In the genomic region with DNA sequence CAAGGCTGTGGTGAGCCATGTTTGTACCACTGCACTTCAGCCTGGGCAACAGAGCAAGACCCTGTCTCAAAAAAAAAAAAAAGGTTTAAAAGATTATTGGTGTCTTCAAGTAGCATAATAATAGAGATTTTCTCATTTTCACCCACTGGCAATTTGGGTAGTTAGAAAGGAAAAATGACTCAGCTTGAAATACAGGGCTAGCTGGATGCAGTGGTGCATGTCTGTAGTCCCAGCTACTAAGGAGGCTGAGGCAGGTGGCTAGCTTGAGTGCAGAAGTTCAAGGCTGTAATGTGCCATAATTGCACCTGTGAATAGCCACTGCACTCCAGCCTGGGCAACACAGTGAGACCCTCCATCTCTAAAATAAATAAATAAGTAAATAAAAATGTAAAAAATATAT, we compare ENCODE assay signal across 16 cellular contexts.
DNase-seq lines count a peak whose midpoint lies in the region; ATAC-seq and TF ChIP-seq lines count a peak whose summit lies in the region.
"Had no signal": no experiment of that assay in that cellular context is flagged by ENCODE, and none has a peak within 500 bp of the region (broad histone marks: within the 10 kb centered on the region; RNA-seq: fewer than 3 reads in every experiment).

No MANE protein-coding gene starts in this region.

- no peaks in the 10 kb centered on the region for H3K4me1 ChIP-seq in gastrocnemius medialis
- H3K4me1 ChIP-seq: parathyroid adenoma had no signal

- H3K27ac ChIP-seq in RWPE1 (no peak overlapping the region), gastrocnemius medialis (no peak overlapping the region)
- H3K27ac ChIP-seq: hepatocyte, parathyroid adenoma had no signal

- no peak for TF ChIP-seq CTCF in RWPE1 (conservative IDR thresholded peaks at IDR 0.05; ENCODE audit: low read depth)
- no peak for TF ChIP-seq CTCF in gastrocnemius medialis (IDR thresholded peaks at IDR 0.05 in 4 of 5, conservative IDR thresholded peaks at IDR 0.05 in 1 of 5)

- CTCF ChIA-PET in RWPE1 (lab: Yijun Ruan, JAX) = interaction anchor here (0.7 kb wide), 1 partner anchor 30 kb away, joined by 4 read pairs; no protein-coding TSS in a partner anchor

- no peak for DNase-seq in RWPE1 (ENCODE audit: low spot score)
- no peak for DNase-seq in gastrocnemius medialis
- no peak for DNase-seq in stimulated activated naive CD4-positive, alpha-beta T cell treated with Interleukin-2 at 50 U/mL for 16 hours (lab: John Stamatoyannopoulos, UW)
- DNase-seq in GF-D8 (lab: John Stamatoyannopoulos, UW) = no peak
- DNase-seq: DND-41; effector memory CD4-positive, alpha-beta T cell; NCI-H2029; stimulated activated CD4-positive, alpha-beta T cell treated with anti-CD3 and anti-CD28 coated beads, Interleukin-1b, Interleukin-23, amount 100 ng/mL, for 48 hours; stimulated activated naive CD8-positive, alpha-beta T cell treated with anti-CD3 and anti-CD28 coated beads, Interleukin-15, amount 100 ng/mL, for 72 hours; T1000 had no signal

- no peak for TF ChIP-seq POLR2A in gastrocnemius medialis (IDR thresholded peaks at IDR 0.05)

- no peaks in the 10 kb centered on the region for H3K27me3 ChIP-seq in gastrocnemius medialis
- H3K27me3 ChIP-seq: hepatocyte had no signal

- POLR2A ChIA-PET in RWPE1 (lab: Yijun Ruan, JAX; ENCODE audit: low non-redundant PET) = no interaction called here

- no peaks in the 10 kb centered on the region for H3K36me3 ChIP-seq in gastrocnemius medialis

- in situ Hi-C loops in gastrocnemius medialis (cut with MboI; ENCODE audit: low sequenced_read_pairs in 4 of 4) = no loop called here

- H3K4me3 ChIP-seq in gastrocnemius medialis = no peak overlapping the region
- H3K4me3 ChIP-seq: hepatocyte had no signal

- no peaks in the 10 kb centered on the region for H3K9me3 ChIP-seq in gastrocnemius medialis

- intact Hi-C loops in gastrocnemius medialis (cut with DNase I; ENCODE audit: low total_unique reads) = no loop called here

- ATAC-seq in GM18498 (IDR thresholded peaks at IDR 0.05; ENCODE audit: unreplicated experiment) (peak; percentile 52), GM19467 (IDR thresholded peaks at IDR 0.05; ENCODE audit: unreplicated experiment) (peak; percentile 48), HG02870 (IDR thresholded peaks at IDR 0.05; ENCODE audit: unreplicated experiment) (peak; percentile 49), HG03469 (IDR thresholded peaks at IDR 0.05; ENCODE audit: unreplicated experiment) (peak; percentile 51), gastrocnemius medialis (no peak)

Comparison
In these comparisons a context has a peak if more than half of its experiments do, and no peak if none do; other contexts are left out.
1. ATAC-seq: peak in GM18498 (single experiment), GM19467 (single experiment), HG02870 (single experiment) and HG03469 (single experiment); none in gastrocnemius medialis (0 of 2).